Comparison of ENCODE assay signal across 8 cellular contexts in the genomic region with DNA sequence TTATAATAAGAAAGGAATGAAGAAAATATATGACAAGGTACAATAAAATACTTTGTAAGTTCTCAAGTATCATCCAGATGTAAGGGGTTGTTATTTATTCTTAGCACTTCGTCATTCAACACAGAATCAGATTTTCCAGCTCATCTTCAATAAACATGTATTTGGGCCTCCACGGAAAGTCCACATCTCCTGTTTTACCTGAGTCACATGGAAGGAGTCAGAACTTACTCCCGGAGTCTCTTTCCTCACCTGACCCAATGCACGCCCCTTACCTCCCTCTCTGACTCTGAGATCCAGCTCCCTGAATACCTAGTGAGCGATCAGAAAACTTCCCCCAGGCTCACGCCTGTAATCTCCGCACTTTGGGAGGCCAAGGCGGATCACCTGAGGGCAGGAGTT. TPM values are rescaled to one million over a fixed set of nuclear protein-coding genes. Genes with fewer than 3 reads are reported as not detected.
DNase-seq lines count a peak whose midpoint lies in the region; ATAC-seq and TF ChIP-seq lines count a peak whose summit lies in the region.

No MANE protein-coding gene starts in this region.

- H3K9me2 ChIP-seq in GM23248 (ENCODE audit: insufficient read depth): no peaks in the 10 kb centered on the region

- H4K20me1 ChIP-seq in GM23248 (ENCODE audit: insufficient read depth): no peaks in the 10 kb centered on the region

- peak overlapping the region; percentile 79 for H3K4me3 ChIP-seq in GM23248
- peak overlapping the region; percentile 75 for H3K4me3 ChIP-seq in WERI-Rb-1 (ENCODE audit: low read depth, low read length)
- H3K4me3 ChIP-seq in fibroblast of villous mesenchyme (ENCODE audit: low read depth, low read length): peak overlapping the region; percentile 83
- H3K4me3 ChIP-seq in skeletal muscle satellite cell (ENCODE audit: low read length): peak overlapping the region; percentile 81

- H3K9me3 ChIP-seq in GM23248 (ENCODE audit: low read depth) (no peaks in the 10 kb centered on the region), WERI-Rb-1 (ENCODE audit: severe bottlenecking) (peaks cover 7% of the 10 kb centered on the region), skeletal muscle satellite cell (replicated peaks; ENCODE audit: low read length) (no peaks in the 10 kb centered on the region)

- peak overlapping the region; percentile 89 for H2AFZ ChIP-seq in GM23248

- TF ChIP-seq CTCF in WERI-Rb-1 (IDR thresholded peaks at IDR 0.05; ENCODE audit: low read depth, low read length): no peak
- no peak for TF ChIP-seq CTCF in fibroblast of villous mesenchyme (IDR thresholded peaks at IDR 0.05; ENCODE audit: insufficient read depth, low read depth, low read length)

- peaks cover 10% of the 10 kb centered on the region; the same call in 1 of the 2 replicates for H3K79me2 ChIP-seq in GM23248 (ENCODE audit: insufficient read depth)

- no peaks in the 10 kb centered on the region for H3K36me3 ChIP-seq in GM23248 (ENCODE audit: low read depth)
- peaks cover 4% of the 10 kb centered on the region; the same call in 1 of the 2 replicates for H3K36me3 ChIP-seq in WERI-Rb-1
- H3K36me3 ChIP-seq in skeletal muscle satellite cell (ENCODE audit: insufficient read depth, low read length): no peaks in the 10 kb centered on the region

- H3K9ac ChIP-seq in GM23248: peak overlapping the region; percentile 95
- peak overlapping the region; percentile 95 for H3K9ac ChIP-seq in skeletal muscle satellite cell (ENCODE audit: low read depth, low read length)

- peaks cover 16% of the 10 kb centered on the region for H3F3A ChIP-seq in GM23248 (ENCODE audit: insufficient read depth)

- H3K4me2 ChIP-seq in GM23248 (ENCODE audit: unreplicated experiment) (peak overlapping the region; percentile 95), skeletal muscle satellite cell (ENCODE audit: low read length) (peak overlapping the region; percentile 93)

- in situ Hi-C loops in GM23248 (cut with MboI): no loop called here

- DNase-seq in GM23248: no peak
- DNase-seq in WERI-Rb-1: no peak
- DNase-seq in fibroblast of villous mesenchyme (ENCODE audit: low read depth): no peak
- DNase-seq in NK-92 treated with Interleukin-12 subunit alpha and Interleukin-12 subunit beta, amount 100 ng/mL, for 24 hours (lab: John Stamatoyannopoulos, UW): no peak

- no peak for ATAC-seq in HG03457 (IDR thresholded peaks at IDR 0.05; ENCODE audit: unreplicated experiment)
- no peak for ATAC-seq in HG03175 (IDR thresholded peaks at IDR 0.05; ENCODE audit: unreplicated experiment)
- ATAC-seq in activated CD4-positive, CD25-positive, alpha-beta regulatory T cell treated with anti-CD3 and anti-CD28 coated beads, Interleukin-2, amount 50 U/mL, for 24 hours: no peak

- 90 to 93% methylated on average over 8 of the region's 8 CpGs for WGBS in GM23248 (ENCODE audit: low coverage in 1 of 2, low lambda C conversion rate in 2 of 2, missing lambda C conversion rate in 2 of 2), 2 experiments

- H3K27ac ChIP-seq in GM23248 (peak overlapping the region; percentile 95), WERI-Rb-1 (peak overlapping the region; percentile 98)

- H3K4me1 ChIP-seq in GM23248 (ENCODE audit: insufficient read depth) (peaks cover 14% of the 10 kb centered on the region), skeletal muscle satellite cell (ENCODE audit: control insufficient read depth, insufficient read depth, low read length) (peaks cover 12% of the 10 kb centered on the region)

- H3K27me3 ChIP-seq in GM23248 (replicated peaks; ENCODE audit: insufficient read depth) (no peaks in the 10 kb centered on the region), WERI-Rb-1 (ENCODE audit: insufficient read depth, low read depth, severe bottlenecking) (no peaks in the 10 kb centered on the region), skeletal muscle satellite cell (ENCODE audit: control insufficient read depth, insufficient read depth, low read length) (no peaks in the 10 kb centered on the region)

RNA-seq across cellular contexts. Expression of gene PMVK, which starts 1.5 kb away (rescaled TPM):
- 2.1 and 6.4 TPM in 2 replicates for total RNA-seq in GM23248 (2014; rRNA removed; shearing (Covaris generic))
- 36.6 and 40.2 TPM in 2 replicates for polyA plus RNA-seq in GM23248 (2016; fragmentation: Nextera tagmentation; extraction: Ambion mirVana)
- total RNA-seq in fibroblast of villous mesenchyme: 6.4 and 8.2 TPM in 2 replicates
- 4.3 and 7.6 TPM in 2 replicates for total RNA-seq in skeletal muscle satellite cell (2012; rRNA removed)

RNA-seq across cellular contexts. Expression of gene PBXIP1, which starts 17.9 kb away (rescaled TPM):
- 70.4 and 72.2 TPM in 2 replicates for total RNA-seq in GM23248 (2014; rRNA removed; shearing (Covaris generic))
- 25.9 and 26.4 TPM in 2 replicates for polyA plus RNA-seq in GM23248 (2016; fragmentation: Nextera tagmentation; extraction: Ambion mirVana)
- 52.2 and 54.1 TPM in 2 replicates for total RNA-seq in fibroblast of villous mesenchyme
- 12.5 and 15.0 TPM in 2 replicates for total RNA-seq in skeletal muscle satellite cell (2012; rRNA removed)

RNA-seq across cellular contexts. Expression of gene PYGO2, which starts 23.6 kb away (rescaled TPM):
- 13.2 and 14.9 TPM in 2 replicates for total RNA-seq in GM23248 (2014; rRNA removed; shearing (Covaris generic))
- polyA plus RNA-seq in GM23248 (2016; fragmentation: Nextera tagmentation; extraction: Ambion mirVana): 14.7 and 15.4 TPM in 2 replicates
- total RNA-seq in fibroblast of villous mesenchyme: 26.7 and 28.9 TPM in 2 replicates
- total RNA-seq in skeletal muscle satellite cell (2012; rRNA removed): 8.1 and 14.2 TPM in 2 replicates

RNA-seq across cellular contexts. Expression of gene SHC1, which starts 32.6 kb away (rescaled TPM):
- 295 and 319 TPM in 2 replicates for total RNA-seq in GM23248 (2014; rRNA removed; shearing (Covaris generic))
- polyA plus RNA-seq in GM23248 (2016; fragmentation: Nextera tagmentation; extraction: Ambion mirVana): 275 and 278 TPM in 2 replicates
- 255 and 330 TPM in 2 replicates for total RNA-seq in fibroblast of villous mesenchyme
- total RNA-seq in skeletal muscle satellite cell (2012; rRNA removed): 299 and 313 TPM in 2 replicates

RNA-seq across cellular contexts. Expression of gene CKS1B, which starts 36.5 kb away (rescaled TPM):
- total RNA-seq in GM23248 (2014; rRNA removed; shearing (Covaris generic)): 45.6 and 50.3 TPM in 2 replicates
- polyA plus RNA-seq in GM23248 (2016; fragmentation: Nextera tagmentation; extraction: Ambion mirVana): 113 and 119 TPM in 2 replicates
- 57.7 and 68.2 TPM in 2 replicates for total RNA-seq in fibroblast of villous mesenchyme
- 51.0 and 66.0 TPM in 2 replicates for total RNA-seq in skeletal muscle satellite cell (2012; rRNA removed)
